Comparison of ENCODE assay signal across 11 cellular contexts in the genomic region with DNA sequence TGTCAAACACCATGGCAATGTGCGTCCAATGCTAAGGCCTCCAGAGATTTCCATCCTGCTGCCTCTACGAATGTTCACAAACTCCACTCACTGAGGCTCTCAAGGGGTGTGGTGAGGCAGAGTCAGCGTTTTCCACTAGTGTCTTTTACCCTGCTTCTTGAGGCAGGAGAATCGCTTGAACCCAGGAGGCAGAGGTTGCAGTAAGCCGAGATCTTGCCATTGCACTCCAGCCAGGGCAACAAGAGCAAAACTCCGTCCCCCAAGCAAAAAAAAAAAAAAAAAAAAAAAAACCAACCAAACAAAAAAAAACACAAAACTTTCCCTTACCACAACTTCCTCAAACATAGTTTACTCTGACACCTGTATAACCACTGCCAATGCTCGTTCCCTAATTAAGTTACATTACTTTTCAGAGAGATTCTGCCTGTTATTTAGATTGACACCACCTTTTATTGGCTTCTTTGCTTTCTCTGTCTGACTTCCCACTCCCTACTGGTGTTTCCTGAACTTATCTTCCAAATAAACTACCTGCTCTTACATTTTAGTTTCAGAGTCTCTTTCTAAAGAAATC.
A peak's percentile ranks its signal among the peaks of the same experiment; 100 is the strongest.
DNase-seq lines count a peak whose midpoint lies in the region; ATAC-seq and TF ChIP-seq lines count a peak whose summit lies in the region.
"Had no signal": no experiment of that assay in that cellular context is flagged by ENCODE, and none has a peak within 500 bp of the region (broad histone marks: within the 10 kb centered on the region; RNA-seq: fewer than 3 reads in every experiment).

No MANE protein-coding gene starts in this region.

- H3K27ac Mint-ChIP-seq in CD4-positive, alpha-beta T cell: peak overlapping the region; percentile 76
- peak overlapping the region; percentile 85 for H3K27ac Mint-ChIP-seq in activated T-helper 1 cell treated with anti-CD3 and anti-CD28 coated beads, Interleukin-12 subunit alpha, Interleukin-12 subunit beta, Interleukin-2, Interleukin-4 antibody, amounts not matched to agents 30 ng/mL and 10 ng/mL and 1 ng/mL, durations not matched to agents 14 hours and 24 hours and 36 hours

- H3K36me3 Mint-ChIP-seq in CD4-positive, alpha-beta T cell (ENCODE audit: low read depth): peaks cover 79% of the 10 kb centered on the region
- H3K36me3 Mint-ChIP-seq in activated T-helper 1 cell treated with anti-CD3 and anti-CD28 coated beads, Interleukin-12 subunit alpha, Interleukin-12 subunit beta, Interleukin-2, Interleukin-4 antibody, amounts not matched to agents 30 ng/mL and 10 ng/mL and 1 ng/mL, durations not matched to agents 14 hours and 24 hours and 36 hours (ENCODE audit: low read depth): peaks cover 48% of the 10 kb centered on the region

- H3K4me1 Mint-ChIP-seq in CD4-positive, alpha-beta T cell (ENCODE audit: low read depth): peaks cover 29% of the 10 kb centered on the region
- H3K4me1 Mint-ChIP-seq in activated T-helper 1 cell treated with anti-CD3 and anti-CD28 coated beads, Interleukin-12 subunit alpha, Interleukin-12 subunit beta, Interleukin-2, Interleukin-4 antibody, amounts not matched to agents 30 ng/mL and 10 ng/mL and 1 ng/mL, durations not matched to agents 14 hours and 24 hours and 36 hours (ENCODE audit: low read depth): peaks cover 32% of the 10 kb centered on the region
- H3K4me1 Mint-ChIP-seq: neural crest cell had no signal

- intact Hi-C loops in CD4-positive, alpha-beta T cell (cut with DNase I, micrococcal nuclease): loop anchor here in 1 of 2 experiments (2.0 kb wide), 1 partner anchor 25 kb away; no protein-coding TSS in a partner anchor
- intact Hi-C loops in activated T-helper 1 cell treated with anti-CD3 and anti-CD28 coated beads, Interleukin-12 subunit alpha, Interleukin-12 subunit beta, Interleukin-2, Interleukin-4 antibody, amounts not matched to agents 30 ng/mL and 10 ng/mL and 1 ng/mL, durations not matched to agents 14 hours and 24 hours and 36 hours (cut with micrococcal nuclease): loop anchor here (1.0 to 5.0 kb wide), 8 partner anchors 19 to 778 kb away; a partner anchor contains a TSS

- POLR2A ChIA-PET in CD4-positive, alpha-beta T cell (lab: Charles Lee): interaction anchor here (0.6 to 2.8 kb wide), 3 partner anchors 25 to 885 kb away, joined by 3 to 11 read pairs (median 3); no protein-coding TSS in a partner anchor

- peak; percentile 24 for ATAC-seq in CD4-positive, alpha-beta T cell (ENCODE audit: poor library complexity)
- ATAC-seq in GM18870 (IDR thresholded peaks at IDR 0.05; ENCODE audit: unreplicated experiment) (peak; percentile 38), HG03280 (IDR thresholded peaks at IDR 0.05; ENCODE audit: unreplicated experiment) (peak; percentile 26)

- TF ChIP-seq CTCF in CD4-positive, alpha-beta T cell (IDR thresholded peaks at IDR 0.05): no peak

- no peaks in the 10 kb centered on the region for H3K27me3 ChIP-seq in CD4-positive, alpha-beta T cell (ENCODE audit: control insufficient read depth, insufficient read depth, low read length)

- H3K27me3 Mint-ChIP-seq in CD4-positive, alpha-beta T cell: no peaks in the 10 kb centered on the region
- peaks cover 4% of the 10 kb centered on the region for H3K27me3 Mint-ChIP-seq in activated T-helper 1 cell treated with anti-CD3 and anti-CD28 coated beads, Interleukin-12 subunit alpha, Interleukin-12 subunit beta, Interleukin-2, Interleukin-4 antibody, amounts not matched to agents 30 ng/mL and 10 ng/mL and 1 ng/mL, durations not matched to agents 14 hours and 24 hours and 36 hours (ENCODE audit: insufficient read depth)

- peak overlapping the region; percentile 49 for H3K4me3 Mint-ChIP-seq in CD4-positive, alpha-beta T cell
- H3K4me3 Mint-ChIP-seq in activated T-helper 1 cell treated with anti-CD3 and anti-CD28 coated beads, Interleukin-12 subunit alpha, Interleukin-12 subunit beta, Interleukin-2, Interleukin-4 antibody, amounts not matched to agents 30 ng/mL and 10 ng/mL and 1 ng/mL, durations not matched to agents 14 hours and 24 hours and 36 hours: peak overlapping the region; percentile 52
- H3K4me3 Mint-ChIP-seq: neural crest cell had no signal

- no peak overlapping the region for H3K27ac ChIP-seq in CD4-positive, alpha-beta T cell (ENCODE audit: low read depth, low read length)

- CTCF ChIA-PET in CD4-positive, alpha-beta T cell (lab: Charles Lee): interaction anchor here (1.3 kb wide), 1 partner anchor 25 kb away, joined by 8 read pairs; no protein-coding TSS in a partner anchor

- H3K9me3 Mint-ChIP-seq in CD4-positive, alpha-beta T cell: no peaks in the 10 kb centered on the region
- no peaks in the 10 kb centered on the region for H3K9me3 Mint-ChIP-seq in activated T-helper 1 cell treated with anti-CD3 and anti-CD28 coated beads, Interleukin-12 subunit alpha, Interleukin-12 subunit beta, Interleukin-2, Interleukin-4 antibody, amounts not matched to agents 30 ng/mL and 10 ng/mL and 1 ng/mL, durations not matched to agents 14 hours and 24 hours and 36 hours
- H3K9me3 Mint-ChIP-seq: neural crest cell had no signal

- no peaks in the 10 kb centered on the region for H3K9me3 ChIP-seq in CD4-positive, alpha-beta T cell (ENCODE audit: control insufficient read depth, low read length)

- DNase-seq in CD4-positive, alpha-beta T cell: no peak
- no peak for DNase-seq in activated T-helper 1 cell treated with anti-CD3 and anti-CD28 coated beads, Interleukin-12 subunit alpha, Interleukin-12 subunit beta, Interleukin-2, Interleukin-4 antibody, amounts not matched to agents 30 ng/mL and 10 ng/mL and 1 ng/mL, durations not matched to agents 14 hours and 24 hours and 36 hours (ENCODE audit: low spot score)
- DNase-seq in NCI-H748 treated with DMSO at 0.1 percent for 48 hours (lab: John Stamatoyannopoulos, UW): no peak
- no peak for DNase-seq in NK-92 (lab: John Stamatoyannopoulos, UW; ENCODE audit: unreplicated experiment)
- no peak for DNase-seq in DMS153 treated with DMSO at 0.1 percent for 48 hours (lab: John Stamatoyannopoulos, UW; ENCODE audit: unreplicated experiment)
- no peak for DNase-seq in stimulated activated CD4-positive, alpha-beta T cell treated with anti-CD3 and anti-CD28 coated beads, Interleukin-4, amount 100 ng/mL, for 24 hours
- DNase-seq: DMS79 treated with DMSO at 0.1 percent for 48 hours, NCI-H2029 had no signal
